In the genomic region with DNA sequence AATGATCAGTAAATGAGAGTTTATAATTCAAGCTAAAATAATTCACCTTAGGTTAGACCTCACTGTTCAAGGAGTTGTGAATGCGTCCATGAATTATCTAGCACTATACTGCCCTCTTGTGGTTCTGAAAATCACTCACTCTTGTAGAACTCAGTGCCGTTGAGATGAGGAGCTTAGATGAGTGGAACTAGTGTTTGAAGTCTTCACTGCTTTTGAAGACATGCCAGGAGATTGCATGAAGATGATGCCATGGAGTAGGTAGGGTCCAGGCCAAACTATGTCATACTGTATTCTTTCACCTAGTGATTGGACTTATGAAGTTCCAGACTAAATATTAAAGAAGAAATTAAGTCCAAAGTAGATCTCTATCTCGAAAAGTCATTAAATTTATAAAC, we compare ENCODE assay signal across 8 cellular contexts. TPM values are rescaled to one million over a fixed set of nuclear protein-coding genes. Genes with fewer than 3 reads are reported as not detected.
DNase-seq lines count a peak whose midpoint lies in the region; TF ChIP-seq lines count a peak whose summit lies in the region.

No MANE protein-coding gene starts in this region.

- H3K36me3 ChIP-seq in right atrium auricular region, result no peaks in the 10 kb centered on the region

- H3K4me3 ChIP-seq in HL-60 (replicated peaks; ENCODE audit: insufficient read depth, low read length), result no peak overlapping the region
- H3K4me3 ChIP-seq in right atrium auricular region, result no peak overlapping the region
- no peak overlapping the region for H3K4me3 ChIP-seq in retinal pigment epithelial cell (ENCODE audit: low read length)

- H3K9me3 ChIP-seq in right atrium auricular region, result no peaks in the 10 kb centered on the region

- peaks cover 0 to 49% of the 10 kb centered on the region in 2 donors for H3K4me1 ChIP-seq in right atrium auricular region

- DNase-seq in EH (ENCODE audit: low read depth), result peak; percentile 82
- peak; percentile 68 for DNase-seq in GM20000 (ENCODE audit: low spot score)
- peak; percentile 57 to 64 for DNase-seq in HL-60 (ENCODE audit: low read depth in 1 of 2, low spot score in 1 of 2)
- DNase-seq in NCI-H526 (lab: John Stamatoyannopoulos, UW), result peak; percentile 66 to 84
- DNase-seq in amniotic stem cell (lab: John Stamatoyannopoulos, UW), result peak; percentile 78
- DNase-seq in right atrium auricular region (ENCODE audit: low spot score), result no peak
- peak; percentile 53 for DNase-seq in retinal pigment epithelial cell (ENCODE audit: low read depth)
- no peak for DNase-seq in activated CD4-positive, alpha-beta T cell treated with anti-CD3 and anti-CD28 coated beads, Interleukin-2, amount 50 U/mL, for 1 hour

- H3K27ac ChIP-seq in HL-60 (replicated peaks) (no peak overlapping the region), right atrium auricular region (peak overlapping the region; percentile 86 to 95)

- H3K27me3 ChIP-seq in HL-60 (ENCODE audit: insufficient read depth, poor library complexity, severe bottlenecking) (no peaks in the 10 kb centered on the region), right atrium auricular region (no peaks in the 10 kb centered on the region)

- TF ChIP-seq CTCF in GM20000 (IDR thresholded peaks at IDR 0.05; ENCODE audit: extremely low read depth, missing control alignments) (peak; percentile 52), HL-60 (IDR thresholded peaks at IDR 0.05; ENCODE audit: insufficient read depth, low read length) (peak; percentile 42), right atrium auricular region (IDR thresholded peaks at IDR 0.05) (peak; percentile 41 to 80), retinal pigment epithelial cell (conservative IDR thresholded peaks at IDR 0.05; ENCODE audit: low read depth, low read length) (peak; percentile 72)

RNA-seq across cellular contexts. Expression of a gene that starts 28.8 kb away (rescaled TPM):
- 10 to 100 TPM; 12.5 to 12.9 TPM for total RNA-seq in right atrium auricular region

Comparison
In these comparisons a context has a peak if more than half of its experiments do, and no peak if none do; other contexts are left out.
1. DNase-seq: peak in EH (single experiment), GM20000 (single experiment), HL-60 (2 of 2), NCI-H526 (2 of 2), amniotic stem cell (single experiment) and retinal pigment epithelial cell (single experiment); none in right atrium auricular region (single experiment) and activated CD4-positive, alpha-beta T cell treated with anti-CD3 and anti-CD28 coated beads, Interleukin-2, amount 50 U/mL, for 1 hour (single experiment).
2. Peak in every context shown above with its lines, with median percentiles within 50 percentile points of each other: CTCF ChIP-seq.